ENCODE assay signal across 15 cellular contexts in the genomic region with DNA sequence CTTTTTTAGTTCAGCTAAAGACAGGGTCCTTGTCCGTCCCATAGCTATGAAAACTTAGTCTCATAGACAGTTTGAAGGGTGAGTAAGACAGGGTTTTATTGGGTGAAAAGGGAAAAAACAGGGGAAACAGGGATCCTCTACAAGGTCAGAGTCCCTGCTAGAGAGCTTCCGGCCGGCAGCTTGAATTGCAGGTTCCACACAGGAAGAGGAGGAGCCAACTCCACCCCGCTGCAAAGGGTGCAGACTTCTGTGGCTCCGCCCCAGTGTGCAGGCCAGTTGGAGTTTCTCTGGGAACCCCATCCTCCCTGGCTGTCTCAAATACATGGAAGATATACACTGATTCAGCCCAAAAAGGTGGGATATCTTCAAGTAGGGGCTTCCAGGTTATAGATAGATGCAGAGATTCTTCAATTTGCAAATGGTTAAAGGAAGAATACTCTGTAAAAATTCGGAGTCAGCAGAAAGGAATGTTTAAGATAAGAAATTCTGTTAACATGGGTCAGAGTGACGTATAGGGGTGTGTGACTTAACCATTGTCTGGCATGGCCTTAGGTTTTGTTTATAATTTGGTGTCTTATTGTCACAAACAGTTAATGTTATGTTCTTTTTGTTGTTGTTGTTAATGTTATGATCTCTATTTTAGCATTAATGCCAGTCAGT. TPM values are rescaled to one million over a fixed set of nuclear protein-coding genes. Genes with fewer than 3 reads are reported as not detected.
DNase-seq lines count a peak whose midpoint lies in the region; ATAC-seq and TF ChIP-seq lines count a peak whose summit lies in the region.
"Had no signal": no experiment of that assay in that cellular context is flagged by ENCODE, and none has a peak within 500 bp of the region (broad histone marks: within the 10 kb centered on the region; RNA-seq: fewer than 3 reads in every experiment).

No MANE protein-coding gene starts in this region.

- H3K4me3 ChIP-seq in cardiac fibroblast (replicated peaks in 1 of 2; ENCODE audit: low read depth in 2 of 2, low read length in 2 of 2) (no peak overlapping the region), osteoblast (ENCODE audit: insufficient read depth, low read length) (no peak overlapping the region), gastrocnemius medialis (no peak overlapping the region)
- H3K4me3 ChIP-seq: breast epithelium had no signal

- H3K4me1 ChIP-seq in osteoblast (ENCODE audit: insufficient read depth, low read length), result peaks cover 3% of the 10 kb centered on the region
- no peaks in the 10 kb centered on the region for H3K4me1 ChIP-seq in gastrocnemius medialis
- H3K4me1 ChIP-seq: breast epithelium had no signal

- H3K9me3 ChIP-seq in osteoblast (ENCODE audit: low read depth, low read length) (no peaks in the 10 kb centered on the region), gastrocnemius medialis (no peaks in the 10 kb centered on the region)
- H3K9me3 ChIP-seq: breast epithelium had no signal

- no peak for TF ChIP-seq POLR2A in gastrocnemius medialis (IDR thresholded peaks at IDR 0.05)

- H4K20me1 ChIP-seq in osteoblast (ENCODE audit: insufficient read depth, low read length), result no peaks in the 10 kb centered on the region

- no peak for TF ChIP-seq CTCF in cardiac fibroblast (IDR thresholded peaks at IDR 0.05; ENCODE audit: low read depth, low read length)
- TF ChIP-seq CTCF in osteoblast (IDR thresholded peaks at IDR 0.05; ENCODE audit: extremely low read depth, low read depth, low read length), result no peak
- TF ChIP-seq CTCF in gastrocnemius medialis (IDR thresholded peaks at IDR 0.05 in 4 of 5, conservative IDR thresholded peaks at IDR 0.05 in 1 of 5), result no peak

- no peak overlapping the region for H3K27ac ChIP-seq in osteoblast (ENCODE audit: low read depth, low read length)
- H3K27ac ChIP-seq in gastrocnemius medialis, result no peak overlapping the region
- H3K27ac ChIP-seq: breast epithelium, VCaP had no signal

- peak; percentile 22 to 36 for DNase-seq in SHP77 (lab: John Stamatoyannopoulos, UW)
- DNase-seq in SHP77 treated with DMSO at 0.1 percent for 48 hours (lab: John Stamatoyannopoulos, UW), result no peak
- DNase-seq in NCI-H460 (ENCODE audit: extremely low read depth, low read depth), result peak; percentile 11
- DNase-seq in cardiac fibroblast (ENCODE audit: low read depth in 2 of 2), result peak; percentile 21 to 50
- DNase-seq in osteoblast (ENCODE audit: insufficient read length, low spot score, missing footprints), result no peak
- DNase-seq in gastrocnemius medialis, result no peak
- no peak for DNase-seq in UCSD-AML1 (lab: John Stamatoyannopoulos, UW; ENCODE audit: unreplicated experiment)
- DNase-seq: activated T-cell treated with anti-CD3 and anti-CD28 coated beads, Interleukin-2, amount 50 U/mL, for 72 hours; GDM1; left colon; MM.1S; stimulated activated CD4-positive, alpha-beta T cell treated with anti-CD3 and anti-CD28 coated beads, Interleukin-2, amount 100 ng/mL, for 24 hours had no signal

- H3K27me3 ChIP-seq in osteoblast (ENCODE audit: insufficient read depth, low read length), result peaks cover 6% of the 10 kb centered on the region
- no peaks in the 10 kb centered on the region for H3K27me3 ChIP-seq in gastrocnemius medialis

- no peaks in the 10 kb centered on the region for H3K36me3 ChIP-seq in osteoblast (ENCODE audit: insufficient read depth, low read length)
- H3K36me3 ChIP-seq in gastrocnemius medialis, result no peaks in the 10 kb centered on the region
- H3K36me3 ChIP-seq: breast epithelium had no signal

- ATAC-seq in HG03520 (IDR thresholded peaks at IDR 0.05; ENCODE audit: unreplicated experiment) (no peak), gastrocnemius medialis (no peak)
- ATAC-seq: activated T-cell treated with anti-CD3 and anti-CD28 coated beads, Interleukin-2, amount 50 U/mL, for 72 hours; left colon had no signal

- peak overlapping the region; percentile 53 for H2AFZ ChIP-seq in osteoblast (ENCODE audit: low read length)

- no peaks in the 10 kb centered on the region for H3K79me2 ChIP-seq in osteoblast (ENCODE audit: insufficient read depth, low read length)

- H3K4me2 ChIP-seq in osteoblast (ENCODE audit: insufficient read depth, low read length), result no peak overlapping the region

- intact Hi-C loops in gastrocnemius medialis (cut with DNase I; ENCODE audit: low total_unique reads), result no loop called here

- in situ Hi-C loops in gastrocnemius medialis (cut with MboI; ENCODE audit: low sequenced_read_pairs in 4 of 4), result no loop called here

RNA-seq across cellular contexts. Expression of a gene that starts 34.6 kb away (rescaled TPM):
- 21.6 and 24.7 TPM in 2 replicates for total RNA-seq in NCI-H460 (2014; rRNA removed; shearing (Covaris generic))
- polyA plus RNA-seq in NCI-H460 (2014; cell fraction: nucleus; rRNA removed), result 19.1 and 32.9 TPM in 2 replicates
- 2.9 and 6.5 TPM in 2 replicates for total RNA-seq in osteoblast
- total RNA-seq in gastrocnemius medialis, result 1 to 10 TPM; 1.2 to 3.9 (median 2.0) TPM
- total RNA-seq: activated T-cell treated with anti-CD3 and anti-CD28 coated beads, Interleukin-2, amount 50 U/mL, for 72 hours had no signal

Comparison
In these comparisons a context has a peak if more than half of its experiments do, and no peak if none do; other contexts are left out.
1. DNase-seq: peak in SHP77 (2 of 2), NCI-H460 (single experiment) and cardiac fibroblast (2 of 2); none in SHP77 treated with DMSO at 0.1 percent for 48 hours (single experiment), osteoblast (single experiment), gastrocnemius medialis (0 of 2) and UCSD-AML1 (single experiment).